ENCODE assay signal across 1 cellular context in genomic region chr1:26358411-26359384, GRCh38.
TF ChIP-seq lines count a peak whose summit lies in the region.

No MANE protein-coding gene starts in this region.

TF ChIP-seq in HepG2, 621 proteins besides CTCF, POLR2A, EP300 and RAD21 (continued from another document and continues in another):
- TF ChIP-seq ZNF580 (CRISPR knock-in tag; IDR thresholded peaks at IDR 0.05; ENCODE audit: borderline replicate concordance, low read depth) (no peak), ZHX2 (IDR thresholded peaks at IDR 0.05; ENCODE audit: low read depth) (peak; percentile 63; the same call in 1 of the 2 replicates), ZHX2 (CRISPR knock-in tag; IDR thresholded peaks at IDR 0.05; ENCODE audit: borderline replicate concordance) (no peak), NR2C2 (CRISPR knock-in tag; IDR thresholded peaks at IDR 0.05; ENCODE audit: borderline replicate concordance) (0 out of 2 replicates have a peak, but pooled peaks have one; percentile 26), MXI1 (IDR thresholded peaks at IDR 0.05; ENCODE audit: borderline replicate concordance, low read depth, low read length) (peak; percentile 24; the same call in 1 of the 3 replicates), TFAP4 (IDR thresholded peaks at IDR 0.05; ENCODE audit: borderline replicate concordance, low read depth) (peak; percentile 95), HMG20A (CRISPR knock-in tag; IDR thresholded peaks at IDR 0.05; ENCODE audit: borderline replicate concordance) (peak; percentile 52; the same call in 1 of the 2 replicates), HNF1A (IDR thresholded peaks at IDR 0.05; ENCODE audit: low read depth) (no peak), HNF1A (CRISPR knock-in tag; IDR thresholded peaks at IDR 0.05; ENCODE audit: borderline replicate concordance) (no peak; the same call in 1 of the 2 replicates), SRF (IDR thresholded peaks at IDR 0.05; ENCODE audit: low read depth, low read length) (peak; percentile 72; the same call in 1 of the 2 replicates), ZNF281 (CRISPR knock-in tag; IDR thresholded peaks at IDR 0.05; ENCODE audit: borderline replicate concordance) (no peak), PAXIP1 (CRISPR knock-in tag; conservative IDR thresholded peaks at IDR 0.05) (peak; percentile 68), ZNF280B (CRISPR knock-in tag; IDR thresholded peaks at IDR 0.05; ENCODE audit: borderline replicate concordance) (no peak), MAX (IDR thresholded peaks at IDR 0.05) (peak; percentile 34; the same call in 1 of the 2 replicates), TFDP1 (CRISPR knock-in tag; IDR thresholded peaks at IDR 0.05; ENCODE audit: borderline replicate concordance) (no peak), NR2F1 (CRISPR knock-in tag; IDR thresholded peaks at IDR 0.05) (peak in 1 of 2 experiments; percentile 28; a peak in 1 of 4 replicates), TCF12 (IDR thresholded peaks at IDR 0.05) (no peak), TCF12 (CRISPR knock-in tag; IDR thresholded peaks at IDR 0.05) (peak; percentile 49; the same call in 1 of the 2 replicates), CEBPG (CRISPR knock-in tag; IDR thresholded peaks at IDR 0.05) (peak; percentile 92), ZC3H13 (CRISPR knock-in tag; IDR thresholded peaks at IDR 0.05) (peak; percentile 50; the same call in 1 of the 2 replicates), JARID2 (CRISPR knock-in tag; IDR thresholded peaks at IDR 0.05; ENCODE audit: insufficient replicate concordance) (no peak), ZBTB43 (CRISPR knock-in tag; conservative IDR thresholded peaks at IDR 0.05) (no peak), ZNF598 (CRISPR knock-in tag; IDR thresholded peaks at IDR 0.05; ENCODE audit: borderline replicate concordance) (0 out of 2 replicates have a peak, but pooled peaks have one; percentile 31), RARA (CRISPR knock-in tag; IDR thresholded peaks at IDR 0.05) (peak; percentile 25; the same call in 1 of the 2 replicates), RFX1 (IDR thresholded peaks at IDR 0.05) (no peak), TBP (CRISPR knock-in tag; IDR thresholded peaks at IDR 0.05) (no peak), NONO (IDR thresholded peaks at IDR 0.05) (no peak), NONO (CRISPR knock-in tag; conservative IDR thresholded peaks at IDR 0.05) (peak; percentile 25; the same call in 1 of the 2 replicates), RELA (CRISPR knock-in tag; IDR thresholded peaks at IDR 0.05) (no peak), CENPT (CRISPR knock-in tag; IDR thresholded peaks at IDR 0.05; ENCODE audit: low read depth) (no peak), SOX5 (CRISPR knock-in tag; IDR thresholded peaks at IDR 0.05; ENCODE audit: borderline replicate concordance) (peak; percentile 64), SNAPC5 (CRISPR knock-in tag; IDR thresholded peaks at IDR 0.05; ENCODE audit: borderline replicate concordance) (0 out of 2 replicates have a peak, but pooled peaks have one; percentile 45)
